Comparison of ENCODE assay signal across 10 cellular contexts in the genomic region with DNA sequence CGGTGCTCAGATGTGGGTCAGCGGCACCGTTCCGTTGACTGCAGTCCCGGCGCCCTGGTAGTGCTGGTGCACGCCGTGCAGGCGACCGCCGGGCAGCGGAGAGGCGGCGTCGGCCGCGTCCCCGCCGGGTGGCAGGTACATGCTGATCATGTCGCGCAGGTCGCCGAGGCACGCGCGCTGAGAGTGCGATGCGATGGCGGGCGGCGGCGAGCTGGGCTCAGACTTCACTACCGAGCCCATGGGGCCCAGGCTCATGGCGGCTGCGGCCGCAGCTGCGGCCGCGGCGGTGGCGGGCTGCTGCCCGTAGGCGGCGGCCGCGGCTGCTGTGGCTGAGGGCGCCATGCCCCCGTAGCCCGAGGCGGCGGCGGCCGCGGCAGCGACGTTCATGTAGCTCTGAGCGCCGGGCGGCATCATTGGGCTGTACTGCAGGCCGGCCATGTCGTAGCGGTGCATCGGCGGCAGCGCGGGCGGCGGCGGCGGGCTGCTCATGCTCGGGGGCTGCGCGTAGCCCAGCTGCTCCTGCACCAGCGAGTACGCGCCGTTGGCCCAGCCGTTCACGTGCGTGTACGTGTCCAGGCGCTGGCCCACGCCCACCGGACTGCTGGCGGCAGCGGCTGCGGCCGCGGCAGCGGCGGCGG. TPM values are rescaled to one million over a fixed set of nuclear protein-coding genes. Genes with fewer than 3 reads are reported as not detected.
DNase-seq lines count a peak whose midpoint lies in the region; ATAC-seq and TF ChIP-seq lines count a peak whose summit lies in the region.
"Had no signal": no experiment of that assay in that cellular context is flagged by ENCODE, and none has a peak within 500 bp of the region (broad histone marks: within the 10 kb centered on the region; RNA-seq: fewer than 3 reads in every experiment).

No MANE protein-coding gene starts in this region.

- DNase-seq in ELF-1 (ENCODE audit: low read depth, low spot score) (peak; percentile 78), SK-N-MC (ENCODE audit: low read depth, low spot score) (no peak), heart right ventricle (peak in 1 of 2 donors; percentile 18), retina (peak; percentile 82), NCI-H1694 (lab: John Stamatoyannopoulos, UW) (no peak), GDM1 (lab: John Stamatoyannopoulos, UW) (no peak)
- DNase-seq in activated naive CD8-positive, alpha-beta T cell treated with anti-CD3 and anti-CD28 coated beads, Interleukin-2, amount 50 U/mL, for 24 hours = no peak
- no peak for DNase-seq in activated CD8-positive, alpha-beta T cell treated with anti-CD3 and anti-CD28 coated beads, Interleukin-2, amount 10 ng/mL, durations not matched to agents 7 days and 5 days

- H3K4me1 Mint-ChIP-seq in activated naive CD8-positive, alpha-beta T cell treated with anti-CD3 and anti-CD28 coated beads, Interleukin-2, amount 50 U/mL, for 24 hours = peaks cover 3% of the 10 kb centered on the region
- no peaks in the 10 kb centered on the region for H3K4me1 Mint-ChIP-seq in activated CD8-positive, alpha-beta T cell treated with anti-CD3 and anti-CD28 coated beads, Interleukin-2, amount 10 ng/mL, durations not matched to agents 7 days and 5 days (ENCODE audit: low read depth)
- H3K4me1 Mint-ChIP-seq: activated T-helper 17 cell treated with anti-CD3 and anti-CD28 coated beads, Interleukin-2, amount 50 U/mL, for 72 hours had no signal

- H3K9me3 Mint-ChIP-seq in activated naive CD8-positive, alpha-beta T cell treated with anti-CD3 and anti-CD28 coated beads, Interleukin-2, amount 50 U/mL, for 24 hours = no peaks in the 10 kb centered on the region
- no peaks in the 10 kb centered on the region for H3K9me3 Mint-ChIP-seq in activated CD8-positive, alpha-beta T cell treated with anti-CD3 and anti-CD28 coated beads, Interleukin-2, amount 10 ng/mL, durations not matched to agents 7 days and 5 days (ENCODE audit: insufficient read depth)
- H3K9me3 Mint-ChIP-seq: activated T-helper 17 cell treated with anti-CD3 and anti-CD28 coated beads, Interleukin-2, amount 50 U/mL, for 72 hours had no signal

- ATAC-seq in heart right ventricle = peak in 3 of 8 donors; percentile 46 to 75 (median 66)
- ATAC-seq in activated naive CD8-positive, alpha-beta T cell treated with anti-CD3 and anti-CD28 coated beads, Interleukin-2, amount 50 U/mL, for 24 hours = no peak
- ATAC-seq in activated CD8-positive, alpha-beta T cell treated with anti-CD3 and anti-CD28 coated beads, Interleukin-2, amount 10 ng/mL, durations not matched to agents 7 days and 5 days = no peak
- ATAC-seq: activated T-helper 17 cell treated with anti-CD3 and anti-CD28 coated beads, Interleukin-2, amount 50 U/mL, for 72 hours; HCT116 had no signal

- no peak overlapping the region for H3K27ac ChIP-seq in SK-N-MC
- no peak overlapping the region for H3K27ac ChIP-seq in heart right ventricle

- H3K27me3 Mint-ChIP-seq in activated naive CD8-positive, alpha-beta T cell treated with anti-CD3 and anti-CD28 coated beads, Interleukin-2, amount 50 U/mL, for 24 hours = peaks cover 54% of the 10 kb centered on the region
- peaks cover 40% of the 10 kb centered on the region for H3K27me3 Mint-ChIP-seq in activated CD8-positive, alpha-beta T cell treated with anti-CD3 and anti-CD28 coated beads, Interleukin-2, amount 10 ng/mL, durations not matched to agents 7 days and 5 days (ENCODE audit: low read depth)

- H3K27ac Mint-ChIP-seq in activated naive CD8-positive, alpha-beta T cell treated with anti-CD3 and anti-CD28 coated beads, Interleukin-2, amount 50 U/mL, for 24 hours = no peak overlapping the region
- H3K27ac Mint-ChIP-seq in activated CD8-positive, alpha-beta T cell treated with anti-CD3 and anti-CD28 coated beads, Interleukin-2, amount 10 ng/mL, durations not matched to agents 7 days and 5 days = no peak overlapping the region
- H3K27ac Mint-ChIP-seq: activated T-helper 17 cell treated with anti-CD3 and anti-CD28 coated beads, Interleukin-2, amount 50 U/mL, for 72 hours had no signal

- 0 to 1% methylated on average over 33 to 77 of the region's 92 CpGs for WGBS in heart right ventricle, 2 donors

- H3K4me3 Mint-ChIP-seq in activated naive CD8-positive, alpha-beta T cell treated with anti-CD3 and anti-CD28 coated beads, Interleukin-2, amount 50 U/mL, for 24 hours = no peak overlapping the region
- H3K4me3 Mint-ChIP-seq in activated CD8-positive, alpha-beta T cell treated with anti-CD3 and anti-CD28 coated beads, Interleukin-2, amount 10 ng/mL, durations not matched to agents 7 days and 5 days = no peak overlapping the region

- POLR2A ChIA-PET in activated CD8-positive, alpha-beta T cell treated with anti-CD3 and anti-CD28 coated beads, Interleukin-2, amount 10 ng/mL, durations not matched to agents 7 days and 5 days (lab: Charles Lee) = no interaction called here

- H3K4me3 ChIP-seq in SK-N-MC (peak overlapping the region; percentile 40; the same call in 1 of the 2 replicates), heart right ventricle (peak overlapping the region in 9 of 10 donors; percentile 7 to 36 (median 25))

- peaks cover 0 to 28% (median 0%) of the 10 kb centered on the region in 9 donors for H3K4me1 ChIP-seq in heart right ventricle

- CTCF ChIA-PET in activated CD8-positive, alpha-beta T cell treated with anti-CD3 and anti-CD28 coated beads, Interleukin-2, amount 10 ng/mL, durations not matched to agents 7 days and 5 days (lab: Charles Lee) = no interaction called here

- peak in 1 of 9 donors; percentile 13 for TF ChIP-seq CTCF in heart right ventricle (IDR thresholded peaks at IDR 0.05)

- H3K27me3 ChIP-seq in heart right ventricle = peaks cover 11 to 100% (median 83%) of the 10 kb centered on the region in 7 donors

- no peak overlapping the region for H3K9ac ChIP-seq in SK-N-MC (ENCODE audit: insufficient read length)

- intact Hi-C loops in heart right ventricle (cut with DNase I) = loop anchor here in 1 of 10 donors (10.0 kb wide), 1 partner anchor 449 kb away; no protein-coding TSS in a partner anchor

- H3K36me3 Mint-ChIP-seq in activated naive CD8-positive, alpha-beta T cell treated with anti-CD3 and anti-CD28 coated beads, Interleukin-2, amount 50 U/mL, for 24 hours (ENCODE audit: low read depth) = no peaks in the 10 kb centered on the region
- H3K36me3 Mint-ChIP-seq in activated CD8-positive, alpha-beta T cell treated with anti-CD3 and anti-CD28 coated beads, Interleukin-2, amount 10 ng/mL, durations not matched to agents 7 days and 5 days (ENCODE audit: low read depth) = peaks cover 5% of the 10 kb centered on the region

- no peaks in the 10 kb centered on the region for H3K9me3 ChIP-seq in SK-N-MC (ENCODE audit: low read depth, low read length)
- peaks cover 0 to 13% (median 0%) of the 10 kb centered on the region in 11 donors for H3K9me3 ChIP-seq in heart right ventricle

- H3K36me3 ChIP-seq in SK-N-MC (ENCODE audit: insufficient read depth, low read length) (no peaks in the 10 kb centered on the region), heart right ventricle (no peaks in the 10 kb centered on the region)

RNA-seq across cellular contexts. Expression of gene SOX3, which starts 1.0 kb away (rescaled TPM):
- total RNA-seq in heart right ventricle = not detected
- not detected for polyA plus RNA-seq in heart right ventricle
- not detected for total RNA-seq in activated CD8-positive, alpha-beta T cell treated with anti-CD3 and anti-CD28 coated beads, Interleukin-2, amount 10 ng/mL, durations not matched to agents 7 days and 5 days
- total RNA-seq: activated T-helper 17 cell treated with anti-CD3 and anti-CD28 coated beads, Interleukin-2, amount 50 U/mL, for 72 hours had no signal

Comparison
In these comparisons a context has a peak if more than half of its experiments do, and no peak if none do; other contexts are left out.
1. DNase-seq: peak in ELF-1 (single experiment) and retina (single experiment); none in SK-N-MC (single experiment), NCI-H1694 (single experiment), activated naive CD8-positive, alpha-beta T cell treated with anti-CD3 and anti-CD28 coated beads, Interleukin-2, amount 50 U/mL, for 24 hours (single experiment), GDM1 (single experiment) and activated CD8-positive, alpha-beta T cell treated with anti-CD3 and anti-CD28 coated beads, Interleukin-2, amount 10 ng/mL, durations not matched to agents 7 days and 5 days (single experiment).